10 cellular contexts compared by ENCODE assay signal in the genomic region with DNA sequence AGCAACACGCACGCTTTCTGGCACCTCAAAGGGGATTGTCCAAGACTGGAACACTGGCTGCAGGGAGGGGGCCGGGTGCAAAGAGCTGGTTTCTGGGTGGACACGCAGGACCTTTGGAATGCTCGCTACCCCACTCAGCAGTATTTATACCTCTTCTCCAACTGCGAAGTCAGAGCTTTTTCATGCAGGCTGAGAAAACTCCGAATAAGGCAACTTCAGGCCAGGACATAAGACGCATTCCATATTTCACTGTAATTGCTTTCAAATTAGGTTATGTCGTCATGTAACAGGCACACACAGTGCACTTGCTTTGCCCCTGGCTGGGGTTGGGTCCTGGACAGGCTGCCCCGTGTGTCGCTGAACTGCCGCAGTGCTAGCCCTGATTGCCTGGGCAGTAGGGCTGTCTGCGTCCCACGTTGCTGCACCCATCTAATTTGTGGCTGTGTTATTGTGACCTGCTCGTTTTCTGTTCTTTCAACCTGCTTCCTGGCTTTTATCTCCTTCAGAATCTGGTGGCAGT. TPM values are rescaled to one million over a fixed set of nuclear protein-coding genes. Genes with fewer than 3 reads are reported as not detected.
A peak's percentile ranks its signal among the peaks of the same experiment; 100 is the strongest.
DNase-seq lines count a peak whose midpoint lies in the region; ATAC-seq and TF ChIP-seq lines count a peak whose summit lies in the region.
"Had no signal": no experiment of that assay in that cellular context is flagged by ENCODE, and none has a peak within 500 bp of the region (broad histone marks: within the 10 kb centered on the region; RNA-seq: fewer than 3 reads in every experiment).

No MANE protein-coding gene starts in this region.

- H3K36me3 ChIP-seq in endodermal cell (ENCODE audit: control insufficient read depth, insufficient read depth, low read length) (peaks cover 61% of the 10 kb centered on the region), vagina (no peaks in the 10 kb centered on the region)

- H3K9me3 Mint-ChIP-seq in activated T-cell treated with anti-CD3 and anti-CD28 coated beads, Interleukin-2, amount 50 U/mL, for 24 hours, result no peaks in the 10 kb centered on the region
- H3K9me3 Mint-ChIP-seq in activated T-cell treated with anti-CD3 and anti-CD28 coated beads, Interleukin-2, amount 50 U/mL, for 4 hours, result no peaks in the 10 kb centered on the region
- H3K9me3 Mint-ChIP-seq in endodermal cell, result no peaks in the 10 kb centered on the region
- H3K9me3 Mint-ChIP-seq: naive thymus-derived CD8-positive, alpha-beta T cell had no signal

- ATAC-seq in activated T-cell treated with anti-CD3 and anti-CD28 coated beads, Interleukin-2, amount 50 U/mL, for 4 hours, result no peak
- ATAC-seq in HG02678 (IDR thresholded peaks at IDR 0.05; ENCODE audit: unreplicated experiment), result no peak
- ATAC-seq: naive thymus-derived CD8-positive, alpha-beta T cell had no signal

- H3K27ac ChIP-seq in endodermal cell (ENCODE audit: low read depth, low read length), result peak overlapping the region; percentile 89
- peak overlapping the region; percentile 98 for H3K27ac ChIP-seq in vagina

- no peaks in the 10 kb centered on the region for H3K27me3 Mint-ChIP-seq in activated T-cell treated with anti-CD3 and anti-CD28 coated beads, Interleukin-2, amount 50 U/mL, for 24 hours
- H3K27me3 Mint-ChIP-seq in activated T-cell treated with anti-CD3 and anti-CD28 coated beads, Interleukin-2, amount 50 U/mL, for 4 hours (ENCODE audit: low read depth), result no peaks in the 10 kb centered on the region
- no peaks in the 10 kb centered on the region for H3K27me3 Mint-ChIP-seq in endodermal cell (ENCODE audit: insufficient read depth)

- H3K27me3 ChIP-seq in endodermal cell (ENCODE audit: control insufficient read depth, insufficient read depth, low read length, poor library complexity, severe bottlenecking) (no peaks in the 10 kb centered on the region), vagina (no peaks in the 10 kb centered on the region)

- no peak overlapping the region for H3K4me3 ChIP-seq in endodermal cell (ENCODE audit: low read length)
- no peak overlapping the region for H3K4me3 ChIP-seq in vagina

- TF ChIP-seq POLR2A in vagina (IDR thresholded peaks at IDR 0.05), result no peak

- H3K4me1 Mint-ChIP-seq in activated T-cell treated with anti-CD3 and anti-CD28 coated beads, Interleukin-2, amount 50 U/mL, for 24 hours (ENCODE audit: low read depth), result peaks cover 54% of the 10 kb centered on the region
- H3K4me1 Mint-ChIP-seq in activated T-cell treated with anti-CD3 and anti-CD28 coated beads, Interleukin-2, amount 50 U/mL, for 4 hours (ENCODE audit: low read depth), result peaks cover 78% of the 10 kb centered on the region
- peaks cover 20% of the 10 kb centered on the region for H3K4me1 Mint-ChIP-seq in endodermal cell

- H3K4me3 Mint-ChIP-seq in activated T-cell treated with anti-CD3 and anti-CD28 coated beads, Interleukin-2, amount 50 U/mL, for 24 hours, result no peak overlapping the region
- no peak overlapping the region for H3K4me3 Mint-ChIP-seq in activated T-cell treated with anti-CD3 and anti-CD28 coated beads, Interleukin-2, amount 50 U/mL, for 4 hours
- no peak overlapping the region for H3K4me3 Mint-ChIP-seq in endodermal cell

- WGBS in endodermal cell (ENCODE audit: insufficient coverage in 1 of 2, insufficient read length in 1 of 2), 2 experiments, result 94 to 97% methylated on average over 11 to 15 of the region's 15 CpGs

- H3K36me3 Mint-ChIP-seq in activated T-cell treated with anti-CD3 and anti-CD28 coated beads, Interleukin-2, amount 50 U/mL, for 24 hours (ENCODE audit: low read depth), result peaks cover 39% of the 10 kb centered on the region
- peaks cover 9% of the 10 kb centered on the region for H3K36me3 Mint-ChIP-seq in activated T-cell treated with anti-CD3 and anti-CD28 coated beads, Interleukin-2, amount 50 U/mL, for 4 hours (ENCODE audit: insufficient read depth)
- peaks cover 45% of the 10 kb centered on the region for H3K36me3 Mint-ChIP-seq in endodermal cell (ENCODE audit: low read depth)

- no peak for DNase-seq in activated T-cell treated with anti-CD3 and anti-CD28 coated beads, Interleukin-2, amount 50 U/mL, for 24 hours
- no peak for DNase-seq in activated T-cell treated with anti-CD3 and anti-CD28 coated beads, Interleukin-2, amount 50 U/mL, for 4 hours
- DNase-seq in endodermal cell (no peak), mucosa of gallbladder (ENCODE audit: low spot score) (peak; percentile 69), vagina (ENCODE audit: extremely low spot score in 2 of 2) (no peak)
- no peak for DNase-seq in stimulated activated CD4-positive, alpha-beta T cell treated with anti-CD3 and anti-CD28 coated beads, Interleukin-15, amount 100 ng/mL, for 24 hours
- DNase-seq in stimulated activated CD4-positive, alpha-beta T cell treated with anti-CD3 and anti-CD28 coated beads, Interleukin-1b, Interleukin-23, amount 100 ng/mL, for 48 hours, result no peak
- DNase-seq: activated CD4-positive, alpha-beta T cell treated with anti-CD3 and anti-CD28 coated beads for 1 hour; naive thymus-derived CD8-positive, alpha-beta T cell had no signal

- intact Hi-C loops in vagina (cut with DNase I), result loop anchor here (5.0 kb wide), 1 partner anchor 35 kb away; no protein-coding TSS in a partner anchor

- peak overlapping the region; percentile 66 for H3K27ac Mint-ChIP-seq in activated T-cell treated with anti-CD3 and anti-CD28 coated beads, Interleukin-2, amount 50 U/mL, for 24 hours
- peak overlapping the region; percentile 94 for H3K27ac Mint-ChIP-seq in endodermal cell

- H3K4me1 ChIP-seq in endodermal cell (ENCODE audit: control insufficient read depth, insufficient read depth, low read length) (peaks cover 10% of the 10 kb centered on the region), vagina (peaks cover 85% of the 10 kb centered on the region)

- H3K9me3 ChIP-seq in endodermal cell (ENCODE audit: control insufficient read depth, low read length) (no peaks in the 10 kb centered on the region), vagina (no peaks in the 10 kb centered on the region)

- TF ChIP-seq CTCF in endodermal cell (conservative IDR thresholded peaks at IDR 0.05), result no peak
- no peak for TF ChIP-seq CTCF in vagina (IDR thresholded peaks at IDR 0.05)

- no peak overlapping the region for H3K9ac ChIP-seq in endodermal cell (ENCODE audit: extremely low read depth, low read length, poor library complexity, severe bottlenecking)

RNA-seq across cellular contexts. Expression of a gene that starts 44.5 kb away (rescaled TPM):
- total RNA-seq in activated T-cell treated with anti-CD3 and anti-CD28 coated beads, Interleukin-2, amount 50 U/mL, for 4 hours, result 100 to 1,000 TPM; 215 to 233 (median 230) TPM
- total RNA-seq in endodermal cell, result 100 to 1,000 TPM; 378 to 437 TPM
- polyA plus RNA-seq in endodermal cell (2013, experiment 1 of 2), result 322 TPM
- 298 TPM for polyA plus RNA-seq in endodermal cell (2013, experiment 2 of 2)
- total RNA-seq in mucosa of gallbladder, result 628 TPM
- 513 TPM for total RNA-seq in vagina

RNA-seq across cellular contexts. Expression of a gene that starts 52.3 kb away (rescaled TPM):
- total RNA-seq in activated T-cell treated with anti-CD3 and anti-CD28 coated beads, Interleukin-2, amount 50 U/mL, for 4 hours, result 1 to 10 TPM in 2 of 3 donors, under 1 TPM in 1; 0.99 to 1.1 (median 1.0) TPM
- 10 to 100 TPM; 14.5 to 83.0 TPM for total RNA-seq in endodermal cell
- polyA plus RNA-seq in endodermal cell (2013, experiment 1 of 2), result 9.1 TPM
- 8.0 TPM for polyA plus RNA-seq in endodermal cell (2013, experiment 2 of 2)
- total RNA-seq in mucosa of gallbladder, result 206 TPM
- total RNA-seq in vagina, result 9.6 TPM
